27 cellular contexts compared by ENCODE assay signal in the genomic region with DNA sequence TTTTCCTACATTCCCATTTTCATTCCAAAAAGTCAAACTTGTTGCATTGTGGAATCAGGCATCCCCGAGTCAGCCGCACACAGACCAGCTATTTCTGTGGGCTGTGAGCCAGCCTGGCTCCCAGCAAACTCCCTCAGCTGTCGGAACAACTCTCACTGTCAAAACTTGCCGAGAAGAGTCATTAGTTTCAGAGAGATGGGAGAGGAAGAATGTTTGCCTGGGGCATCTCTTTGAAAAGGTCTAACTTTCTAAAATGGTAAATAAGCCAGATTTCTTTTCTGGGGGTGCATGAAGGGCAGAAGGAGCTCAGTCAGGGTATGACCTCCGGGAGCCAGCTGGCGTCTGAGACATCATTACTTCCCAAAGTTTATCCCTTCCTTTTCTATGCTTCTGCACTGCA.
"Had no signal": no experiment of that assay in that cellular context is flagged by ENCODE, and none has a peak within 500 bp of the region (broad histone marks: within the 10 kb centered on the region; RNA-seq: fewer than 3 reads in every experiment).

No MANE protein-coding gene starts in this region.

- H3K4me1 ChIP-seq: lower lobe of right lung, right atrium auricular region, right lobe of liver, stomach, tibial artery, upper lobe of left lung, vagina had no signal

- H3K36me3 ChIP-seq: lower lobe of right lung, ovary, right atrium auricular region, right lobe of liver, stomach, thoracic aorta, tibial artery, upper lobe of left lung, vagina had no signal

- H3K36me3 Mint-ChIP-seq: naive thymus-derived CD8-positive, alpha-beta T cell; stimulated activated naive B cell treated with anti-CD40 and anti-IgM and Interleukin-4, amounts not matched to agents 10 μg/mL and 1 μg/mL and 100 μg/mL, for 72 hours had no signal

- H3K4me3 Mint-ChIP-seq: naive thymus-derived CD8-positive, alpha-beta T cell; nephron progenitor cell; stimulated activated naive B cell treated with anti-CD40 and anti-IgM and Interleukin-4, amounts not matched to agents 10 μg/mL and 1 μg/mL and 100 μg/mL, for 72 hours had no signal

- H3K27me3 Mint-ChIP-seq: stimulated activated naive B cell treated with anti-CD40 and anti-IgM and Interleukin-4, amounts not matched to agents 10 μg/mL and 1 μg/mL and 100 μg/mL, for 72 hours had no signal

- DNase-seq: hippocampal formation; kidney glomerular epithelial cell; left cardiac atrium; left ventricle myocardium superior; lower lobe of right lung; mammary epithelial cell; mesenchymal stem cell; midbrain; mucosa of descending colon; naive thymus-derived CD8-positive, alpha-beta T cell; nephron progenitor cell; ovary; right lobe of liver; stimulated activated CD4-positive, alpha-beta T cell treated with anti-CD3 and anti-CD28 coated beads, Interleukin-12 subunit alpha, Interleukin-12 subunit beta, amount 100 ng/mL, for 4 hours; stimulated activated CD4-positive, alpha-beta T cell treated with anti-CD3 and anti-CD28 coated beads, Interleukin-15, amount 100 ng/mL, for 24 hours; stimulated activated CD4-positive, alpha-beta T cell treated with anti-CD3 and anti-CD28 coated beads, Interleukin-2, amount 100 ng/mL, for 24 hours; stimulated activated CD4-positive, alpha-beta T cell treated with anti-CD3 and anti-CD28 coated beads, Interleukin-4, amount 100 ng/mL, for 1 hour; stimulated activated naive B cell treated with anti-CD40 and anti-IgM and Interleukin-4, amounts not matched to agents 10 μg/mL and 1 μg/mL and 100 μg/mL, for 72 hours; stimulated activated naive CD8-positive, alpha-beta T cell treated with anti-CD3 and anti-CD28 coated beads, Interleukin-15, Interleukin-2, amounts not matched to agents 100 U/mL and 50 U/mL, for 24 hours; stomach; tibial artery; upper lobe of left lung had no signal

- H3K4me3 ChIP-seq: lower lobe of right lung, mucosa of descending colon, ovary, right atrium auricular region, right lobe of liver, skin epidermis, stomach, thoracic aorta, tibial artery, upper lobe of left lung, vagina had no signal

- H3K27ac Mint-ChIP-seq: naive thymus-derived CD8-positive, alpha-beta T cell; nephron progenitor cell; progenitor cell of endocrine pancreas; stimulated activated naive B cell treated with anti-CD40 and anti-IgM and Interleukin-4, amounts not matched to agents 10 μg/mL and 1 μg/mL and 100 μg/mL, for 72 hours had no signal

- H3K9me3 ChIP-seq: mucosa of descending colon, ovary, right lobe of liver, thoracic aorta, upper lobe of left lung, vagina had no signal

- H3K4me1 Mint-ChIP-seq: naive thymus-derived CD8-positive, alpha-beta T cell; stimulated activated naive B cell treated with anti-CD40 and anti-IgM and Interleukin-4, amounts not matched to agents 10 μg/mL and 1 μg/mL and 100 μg/mL, for 72 hours had no signal

- H3K27me3 ChIP-seq: ovary, right atrium auricular region, right lobe of liver, stomach, tibial artery, upper lobe of left lung, vagina had no signal

- H3K27ac ChIP-seq: lower lobe of right lung, ovary, right atrium auricular region, right lobe of liver, skin epidermis, stomach, thoracic aorta, tibial artery, upper lobe of left lung, vagina had no signal
